Comparison of ENCODE assay signal across 2 cellular contexts in the genomic region with DNA sequence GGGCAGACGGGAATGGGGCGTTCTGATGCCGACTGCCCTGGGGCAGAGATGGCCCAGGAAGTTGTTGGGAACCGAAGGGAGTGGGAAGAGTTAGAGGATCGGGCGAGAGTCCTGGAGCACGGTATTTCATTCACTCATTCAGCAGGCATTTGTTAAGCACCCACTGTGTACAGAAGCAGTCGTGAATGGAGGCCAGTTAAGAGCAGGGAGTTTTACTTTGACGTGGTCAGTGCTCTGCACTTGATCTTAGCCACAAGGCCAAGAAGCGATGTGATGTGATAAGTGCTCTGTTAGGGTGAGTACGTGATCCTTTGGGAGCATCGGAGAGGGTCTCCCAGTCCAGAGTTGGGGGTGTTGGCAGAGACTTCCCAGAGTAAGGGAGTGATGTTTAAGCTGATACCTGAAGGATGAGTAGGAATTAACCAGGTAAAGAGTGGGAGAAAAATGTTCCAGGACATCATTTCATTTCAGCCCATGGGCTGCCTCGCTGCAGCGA.
TF ChIP-seq lines count a peak whose summit lies in the region.

No MANE protein-coding gene starts in this region.

TF ChIP-seq in SK-N-SH, 30 proteins besides CTCF, POLR2A, EP300 and RAD21 (continued from another document):
- TF ChIP-seq, protein P1, sequence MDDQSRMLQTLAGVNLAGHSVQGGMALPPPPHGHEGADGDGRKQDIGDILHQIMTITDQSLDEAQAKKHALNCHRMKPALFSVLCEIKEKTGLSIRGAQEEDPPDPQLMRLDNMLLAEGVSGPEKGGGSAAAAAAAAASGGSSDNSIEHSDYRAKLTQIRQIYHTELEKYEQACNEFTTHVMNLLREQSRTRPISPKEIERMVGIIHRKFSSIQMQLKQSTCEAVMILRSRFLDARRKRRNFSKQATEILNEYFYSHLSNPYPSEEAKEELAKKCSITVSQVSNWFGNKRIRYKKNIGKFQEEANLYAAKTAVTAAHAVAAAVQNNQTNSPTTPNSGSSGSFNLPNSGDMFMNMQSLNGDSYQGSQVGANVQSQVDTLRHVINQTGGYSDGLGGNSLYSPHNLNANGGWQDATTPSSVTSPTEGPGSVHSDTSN (IDR thresholded peaks at IDR 0.05) = no peak
- TF ChIP-seq SMC3 (IDR thresholded peaks at IDR 0.05; ENCODE audit: low read depth, low read length) (no peak), SIN3A (IDR thresholded peaks at IDR 0.05; ENCODE audit: borderline replicate concordance, low read depth, low read length) (no peak), FOSL2 (IDR thresholded peaks at IDR 0.05; ENCODE audit: borderline replicate concordance, low read depth) (no peak), CHD2 (IDR thresholded peaks at IDR 0.05; ENCODE audit: low read length, partially characterized antibody) (no peak), NFIC (IDR thresholded peaks at IDR 0.05; ENCODE audit: borderline replicate concordance) (no peak), MXI1 (IDR thresholded peaks at IDR 0.05; ENCODE audit: low read depth, low read length) (no peak), GATA2 (CRISPR knock-in tag; IDR thresholded peaks at IDR 0.05) (no peak), RXRA (IDR thresholded peaks at IDR 0.05; ENCODE audit: borderline replicate concordance, low read depth) (no peak)
- TF ChIP-seq, protein P2, sequence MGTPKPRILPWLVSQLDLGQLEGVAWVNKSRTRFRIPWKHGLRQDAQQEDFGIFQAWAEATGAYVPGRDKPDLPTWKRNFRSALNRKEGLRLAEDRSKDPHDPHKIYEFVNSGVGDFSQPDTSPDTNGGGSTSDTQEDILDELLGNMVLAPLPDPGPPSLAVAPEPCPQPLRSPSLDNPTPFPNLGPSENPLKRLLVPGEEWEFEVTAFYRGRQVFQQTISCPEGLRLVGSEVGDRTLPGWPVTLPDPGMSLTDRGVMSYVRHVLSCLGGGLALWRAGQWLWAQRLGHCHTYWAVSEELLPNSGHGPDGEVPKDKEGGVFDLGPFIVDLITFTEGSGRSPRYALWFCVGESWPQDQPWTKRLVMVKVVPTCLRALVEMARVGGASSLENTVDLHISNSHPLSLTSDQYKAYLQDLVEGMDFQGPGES (IDR thresholded peaks at IDR 0.05; ENCODE audit: low read depth, low read length) = no peak
- TF ChIP-seq, protein P3, sequence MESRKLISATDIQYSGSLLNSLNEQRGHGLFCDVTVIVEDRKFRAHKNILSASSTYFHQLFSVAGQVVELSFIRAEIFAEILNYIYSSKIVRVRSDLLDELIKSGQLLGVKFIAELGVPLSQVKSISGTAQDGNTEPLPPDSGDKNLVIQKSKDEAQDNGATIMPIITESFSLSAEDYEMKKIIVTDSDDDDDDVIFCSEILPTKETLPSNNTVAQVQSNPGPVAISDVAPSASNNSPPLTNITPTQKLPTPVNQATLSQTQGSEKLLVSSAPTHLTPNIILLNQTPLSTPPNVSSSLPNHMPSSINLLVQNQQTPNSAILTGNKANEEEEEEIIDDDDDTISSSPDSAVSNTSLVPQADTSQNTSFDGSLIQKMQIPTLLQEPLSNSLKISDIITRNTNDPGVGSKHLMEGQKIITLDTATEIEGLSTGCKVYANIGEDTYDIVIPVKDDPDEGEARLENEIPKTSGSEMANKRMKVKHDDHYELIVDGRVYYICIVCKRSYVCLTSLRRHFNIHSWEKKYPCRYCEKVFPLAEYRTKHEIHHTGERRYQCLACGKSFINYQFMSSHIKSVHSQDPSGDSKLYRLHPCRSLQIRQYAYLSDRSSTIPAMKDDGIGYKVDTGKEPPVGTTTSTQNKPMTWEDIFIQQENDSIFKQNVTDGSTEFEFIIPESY (IDR thresholded peaks at IDR 0.05; ENCODE audit: borderline replicate concordance, low read depth) = no peak
- TF ChIP-seq, protein P4, sequence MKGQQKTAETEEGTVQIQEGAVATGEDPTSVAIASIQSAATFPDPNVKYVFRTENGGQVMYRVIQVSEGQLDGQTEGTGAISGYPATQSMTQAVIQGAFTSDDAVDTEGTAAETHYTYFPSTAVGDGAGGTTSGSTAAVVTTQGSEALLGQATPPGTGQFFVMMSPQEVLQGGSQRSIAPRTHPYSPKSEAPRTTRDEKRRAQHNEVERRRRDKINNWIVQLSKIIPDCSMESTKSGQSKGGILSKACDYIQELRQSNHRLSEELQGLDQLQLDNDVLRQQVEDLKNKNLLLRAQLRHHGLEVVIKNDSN (IDR thresholded peaks at IDR 0.05; ENCODE audit: borderline replicate concordance, low read depth) = no peak
TF ChIP-seq in SK-N-SH: peak in this region for 0.

TF ChIP-seq in SK-N-SH treated with all-trans-retinoic acid at 6 μM for 48 hours, 23 proteins besides CTCF, POLR2A, EP300 and RAD21 (continued from another document):
- TF ChIP-seq, protein P5, sequence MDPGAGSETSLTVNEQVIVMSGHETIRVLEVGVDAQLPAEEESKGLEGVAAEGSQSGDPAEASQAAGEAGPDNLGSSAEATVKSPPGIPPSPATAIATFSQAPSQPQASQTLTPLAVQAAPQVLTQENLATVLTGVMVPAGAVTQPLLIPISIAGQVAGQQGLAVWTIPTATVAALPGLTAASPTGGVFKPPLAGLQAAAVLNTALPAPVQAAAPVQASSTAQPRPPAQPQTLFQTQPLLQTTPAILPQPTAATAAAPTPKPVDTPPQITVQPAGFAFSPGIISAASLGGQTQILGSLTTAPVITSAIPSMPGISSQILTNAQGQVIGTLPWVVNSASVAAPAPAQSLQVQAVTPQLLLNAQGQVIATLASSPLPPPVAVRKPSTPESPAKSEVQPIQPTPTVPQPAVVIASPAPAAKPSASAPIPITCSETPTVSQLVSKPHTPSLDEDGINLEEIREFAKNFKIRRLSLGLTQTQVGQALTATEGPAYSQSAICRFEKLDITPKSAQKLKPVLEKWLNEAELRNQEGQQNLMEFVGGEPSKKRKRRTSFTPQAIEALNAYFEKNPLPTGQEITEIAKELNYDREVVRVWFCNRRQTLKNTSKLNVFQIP (CRISPR knock-in tag; IDR thresholded peaks at IDR 0.05; ENCODE audit: borderline replicate concordance, low read depth) = no peak
- TF ChIP-seq TCF4 (CRISPR knock-in tag; IDR thresholded peaks at IDR 0.05; ENCODE audit: borderline replicate concordance) (no peak), TOX (CRISPR knock-in tag; IDR thresholded peaks at IDR 0.05; ENCODE audit: borderline replicate concordance) (no peak), ZFP30 (CRISPR knock-in tag; IDR thresholded peaks at IDR 0.05) (no peak), PPARA (CRISPR knock-in tag; IDR thresholded peaks at IDR 0.05; ENCODE audit: borderline replicate concordance) (no peak), ZFP3 (CRISPR knock-in tag; IDR thresholded peaks at IDR 0.05) (no peak), BACH2 (CRISPR knock-in tag; IDR thresholded peaks at IDR 0.05; ENCODE audit: borderline replicate concordance) (no peak), ISL1 (CRISPR knock-in tag; IDR thresholded peaks at IDR 0.05) (no peak), SNAI2 (CRISPR knock-in tag; IDR thresholded peaks at IDR 0.05) (no peak), ZNF8 (CRISPR knock-in tag; IDR thresholded peaks at IDR 0.05) (no peak)
- TF ChIP-seq, protein P6, sequence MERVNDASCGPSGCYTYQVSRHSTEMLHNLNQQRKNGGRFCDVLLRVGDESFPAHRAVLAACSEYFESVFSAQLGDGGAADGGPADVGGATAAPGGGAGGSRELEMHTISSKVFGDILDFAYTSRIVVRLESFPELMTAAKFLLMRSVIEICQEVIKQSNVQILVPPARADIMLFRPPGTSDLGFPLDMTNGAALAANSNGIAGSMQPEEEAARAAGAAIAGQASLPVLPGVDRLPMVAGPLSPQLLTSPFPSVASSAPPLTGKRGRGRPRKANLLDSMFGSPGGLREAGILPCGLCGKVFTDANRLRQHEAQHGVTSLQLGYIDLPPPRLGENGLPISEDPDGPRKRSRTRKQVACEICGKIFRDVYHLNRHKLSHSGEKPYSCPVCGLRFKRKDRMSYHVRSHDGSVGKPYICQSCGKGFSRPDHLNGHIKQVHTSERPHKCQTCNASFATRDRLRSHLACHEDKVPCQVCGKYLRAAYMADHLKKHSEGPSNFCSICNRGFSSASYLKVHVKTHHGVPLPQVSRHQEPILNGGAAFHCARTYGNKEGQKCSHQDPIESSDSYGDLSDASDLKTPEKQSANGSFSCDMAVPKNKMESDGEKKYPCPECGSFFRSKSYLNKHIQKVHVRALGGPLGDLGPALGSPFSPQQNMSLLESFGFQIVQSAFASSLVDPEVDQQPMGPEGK (CRISPR knock-in tag; IDR thresholded peaks at IDR 0.05; ENCODE audit: borderline replicate concordance) = no peak
- TF ChIP-seq, protein P7, sequence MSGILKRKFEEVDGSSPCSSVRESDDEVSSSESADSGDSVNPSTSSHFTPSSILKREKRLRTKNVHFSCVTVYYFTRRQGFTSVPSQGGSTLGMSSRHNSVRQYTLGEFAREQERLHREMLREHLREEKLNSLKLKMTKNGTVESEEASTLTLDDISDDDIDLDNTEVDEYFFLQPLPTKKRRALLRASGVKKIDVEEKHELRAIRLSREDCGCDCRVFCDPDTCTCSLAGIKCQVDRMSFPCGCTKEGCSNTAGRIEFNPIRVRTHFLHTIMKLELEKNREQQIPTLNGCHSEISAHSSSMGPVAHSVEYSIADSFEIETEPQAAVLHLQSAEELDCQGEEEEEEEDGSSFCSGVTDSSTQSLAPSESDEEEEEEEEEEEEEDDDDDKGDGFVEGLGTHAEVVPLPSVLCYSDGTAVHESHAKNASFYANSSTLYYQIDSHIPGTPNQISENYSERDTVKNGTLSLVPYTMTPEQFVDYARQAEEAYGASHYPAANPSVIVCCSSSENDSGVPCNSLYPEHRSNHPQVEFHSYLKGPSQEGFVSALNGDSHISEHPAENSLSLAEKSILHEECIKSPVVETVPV (CRISPR knock-in tag; IDR thresholded peaks at IDR 0.05) = no peak
